ENCODE assay signal across 8 cellular contexts in genomic region chr12:3313655-3314305, GRCh38.
DNase-seq lines count a peak whose midpoint lies in the region; ATAC-seq and TF ChIP-seq lines count a peak whose summit lies in the region.

No MANE protein-coding gene starts in this region.

- TF ChIP-seq CTCF in GM12864 (IDR thresholded peaks at IDR 0.05; ENCODE audit: low read depth, low read length, missing control alignments): peak; percentile 55
- TF ChIP-seq CTCF in cardiac fibroblast (IDR thresholded peaks at IDR 0.05; ENCODE audit: low read depth, low read length): peak; percentile 43
- no peak for TF ChIP-seq CTCF in omental fat pad (IDR thresholded peaks at IDR 0.05)

- peak; percentile 74 for DNase-seq in Ammon's horn (ENCODE audit: low spot score)
- no peak for DNase-seq in GM12864 (ENCODE audit: low read depth)
- DNase-seq in NCI-H345 treated with DMSO at 0.1 percent for 48 hours (lab: John Stamatoyannopoulos, UW; ENCODE audit: unreplicated experiment): peak; percentile 42
- peak; percentile 26 to 34 for DNase-seq in cardiac fibroblast (ENCODE audit: low read depth in 2 of 2)
- peak; percentile 30 for DNase-seq in midbrain (lab: John Stamatoyannopoulos, UW)
- DNase-seq in omental fat pad (ENCODE audit: low spot score): no peak
- no peak for DNase-seq in activated gamma-delta T cell (lab: John Stamatoyannopoulos, UW)

- no peak for ATAC-seq in HG02870 (IDR thresholded peaks at IDR 0.05; ENCODE audit: unreplicated experiment)
- no peak for ATAC-seq in omental fat pad (ENCODE audit: low FRiP score)

- H3K4me3 ChIP-seq in GM12864 (ENCODE audit: low read depth, low read length) (no peak overlapping the region), cardiac fibroblast (replicated peaks in 1 of 2; ENCODE audit: low read depth in 2 of 2, low read length in 2 of 2) (no peak overlapping the region)

Comparison
In these comparisons a context has a peak if more than half of its experiments do, and no peak if none do; other contexts are left out.
1. DNase-seq: peak in Ammon's horn (single experiment), NCI-H345 treated with DMSO at 0.1 percent for 48 hours (single experiment), cardiac fibroblast (2 of 2) and midbrain (single experiment); none in GM12864 (single experiment), omental fat pad (single experiment) and activated gamma-delta T cell (single experiment).
2. CTCF ChIP-seq: peak in GM12864 (single experiment) and cardiac fibroblast (single experiment); none in omental fat pad (0 of 3).